ENCODE assay signal across 9 cellular contexts in the genomic region with DNA sequence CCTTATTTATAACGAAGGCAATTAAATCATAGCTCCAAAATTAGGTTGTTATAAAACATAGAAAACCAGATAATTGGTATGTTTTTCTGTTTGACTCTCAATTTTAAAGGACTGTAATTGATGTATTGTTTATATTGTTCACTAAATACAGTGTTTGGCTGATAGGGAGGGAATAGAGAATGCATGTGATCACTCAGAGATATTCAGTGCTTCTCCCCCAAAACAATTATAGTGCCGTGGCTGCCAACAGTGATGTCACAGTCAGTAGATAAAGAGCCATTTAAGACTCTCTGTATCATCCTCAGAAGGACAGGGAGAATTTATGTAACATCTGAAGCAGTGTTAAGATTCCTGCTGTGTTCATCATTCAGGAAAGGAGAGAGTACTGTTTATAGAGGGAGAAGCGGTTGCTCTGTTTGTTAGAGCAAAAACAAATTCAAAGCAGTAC.
DNase-seq lines count a peak whose midpoint lies in the region; ATAC-seq and TF ChIP-seq lines count a peak whose summit lies in the region.
"Had no signal": no experiment of that assay in that cellular context is flagged by ENCODE, and none has a peak within 500 bp of the region (broad histone marks: within the 10 kb centered on the region; RNA-seq: fewer than 3 reads in every experiment).

No MANE protein-coding gene starts in this region.

- no peak for DNase-seq in activated T-cell treated with anti-CD3 and anti-CD28 coated beads, Interleukin-2, amount 50 U/mL, for 24 hours
- DNase-seq in activated T-cell treated with anti-CD3 and anti-CD28 coated beads for 4 hours (no peak), hippocampal formation (lab: John Stamatoyannopoulos, UW) (peak; percentile 40 to 85), ascending aorta (ENCODE audit: low spot score in 2 of 2) (no peak), ecto neural progenitor cell (ENCODE audit: low spot score) (no peak)
- DNase-seq: CD4-positive, alpha-beta T cell had no signal

- no peak for TF ChIP-seq CTCF in ascending aorta (IDR thresholded peaks at IDR 0.05)

- no peaks in the 10 kb centered on the region for H3K9me3 Mint-ChIP-seq in activated T-cell treated with anti-CD3 and anti-CD28 coated beads, Interleukin-2, amount 50 U/mL, for 24 hours
- no peaks in the 10 kb centered on the region for H3K9me3 Mint-ChIP-seq in activated naive CD8-positive, alpha-beta T cell (ENCODE audit: low read depth)
- H3K9me3 Mint-ChIP-seq: CD4-positive, alpha-beta T cell had no signal

- no peaks in the 10 kb centered on the region for H3K9me3 ChIP-seq in ascending aorta

- 32% methylated on average over 3 of the region's 3 CpGs for WGBS in urinary bladder

- H3K4me1 ChIP-seq in urinary bladder (ENCODE audit: insufficient read depth) (peaks cover 2% of the 10 kb centered on the region), ascending aorta (no peaks in the 10 kb centered on the region)

- H3K4me3 Mint-ChIP-seq in activated T-cell treated with anti-CD3 and anti-CD28 coated beads, Interleukin-2, amount 50 U/mL, for 24 hours = peak overlapping the region; percentile 43
- peak overlapping the region; percentile 21 for H3K4me3 Mint-ChIP-seq in activated naive CD8-positive, alpha-beta T cell

- no peaks in the 10 kb centered on the region for H3K36me3 ChIP-seq in urinary bladder (ENCODE audit: insufficient read depth)
- H3K36me3 ChIP-seq in ascending aorta = no peaks in the 10 kb centered on the region

- H3K27ac ChIP-seq in urinary bladder (ENCODE audit: low read depth) = peak overlapping the region; percentile 59
- H3K27ac ChIP-seq in ascending aorta = no peak overlapping the region

- peaks cover 7% of the 10 kb centered on the region for H3K27me3 Mint-ChIP-seq in activated T-cell treated with anti-CD3 and anti-CD28 coated beads, Interleukin-2, amount 50 U/mL, for 24 hours
- no peaks in the 10 kb centered on the region for H3K27me3 Mint-ChIP-seq in activated naive CD8-positive, alpha-beta T cell
- H3K27me3 Mint-ChIP-seq: CD4-positive, alpha-beta T cell had no signal

- no peaks in the 10 kb centered on the region for H3K36me3 Mint-ChIP-seq in activated T-cell treated with anti-CD3 and anti-CD28 coated beads, Interleukin-2, amount 50 U/mL, for 24 hours (ENCODE audit: low read depth)
- no peaks in the 10 kb centered on the region for H3K36me3 Mint-ChIP-seq in activated naive CD8-positive, alpha-beta T cell

- H3K27ac Mint-ChIP-seq in activated T-cell treated with anti-CD3 and anti-CD28 coated beads, Interleukin-2, amount 50 U/mL, for 24 hours = peak overlapping the region; percentile 76
- peak overlapping the region; percentile 48 for H3K27ac Mint-ChIP-seq in activated naive CD8-positive, alpha-beta T cell
- H3K27ac Mint-ChIP-seq: CD4-positive, alpha-beta T cell had no signal

- no peaks in the 10 kb centered on the region for H3K27me3 ChIP-seq in ascending aorta

- H3K4me1 Mint-ChIP-seq in activated T-cell treated with anti-CD3 and anti-CD28 coated beads, Interleukin-2, amount 50 U/mL, for 24 hours (ENCODE audit: low read depth) = peaks cover 69% of the 10 kb centered on the region
- H3K4me1 Mint-ChIP-seq in activated naive CD8-positive, alpha-beta T cell (ENCODE audit: low read depth) = peaks cover 49% of the 10 kb centered on the region

- intact Hi-C loops in ascending aorta (cut with DNase I) = no loop called here

- ATAC-seq in GM21528 (IDR thresholded peaks at IDR 0.05; ENCODE audit: low FRiP score, unreplicated experiment) = no peak

- H3K4me3 ChIP-seq in urinary bladder (ENCODE audit: low read depth, low read length) (no peak overlapping the region), ascending aorta (no peak overlapping the region)

Comparison
In these comparisons a context has a peak if more than half of its experiments do, and no peak if none do; other contexts are left out.
1. DNase-seq: peak in hippocampal formation (2 of 2); none in activated T-cell treated with anti-CD3 and anti-CD28 coated beads, Interleukin-2, amount 50 U/mL, for 24 hours (single experiment), activated T-cell treated with anti-CD3 and anti-CD28 coated beads for 4 hours (single experiment), ascending aorta (0 of 2) and ecto neural progenitor cell (single experiment).